Comparison of ENCODE assay signal across 1 cellular context in genomic region chrX:23765449-23765848, GRCh38.
TF ChIP-seq lines count a peak whose summit lies in the region.

No MANE protein-coding gene starts in this region.

TF ChIP-seq in K562, 482 proteins besides CTCF, POLR2A, EP300 and RAD21:
- TF ChIP-seq KAT8 (IDR thresholded peaks at IDR 0.05; ENCODE audit: low read depth) (no peak), CBX1 (IDR thresholded peaks at IDR 0.05; ENCODE audit: low read depth) (no peak), XRCC4 (IDR thresholded peaks at IDR 0.05; ENCODE audit: extremely low read depth, insufficient read depth, insufficient read length) (no peak), ATF3 (IDR thresholded peaks at IDR 0.05) (peak; percentile 15; the same call in 1 of the 2 replicates), ATF3 (CRISPR knock-in tag; conservative IDR thresholded peaks at IDR 0.05) (no peak), TGIF2 (CRISPR knock-in tag; IDR thresholded peaks at IDR 0.05) (no peak), THRAP3 (IDR thresholded peaks at IDR 0.05; ENCODE audit: borderline replicate concordance) (no peak), ZNF592 (IDR thresholded peaks at IDR 0.05) (no peak), CHAMP1 (IDR thresholded peaks at IDR 0.05) (no peak), BRF1 (IDR thresholded peaks at IDR 0.05; ENCODE audit: borderline replicate concordance, extremely low read depth, insufficient read length) (no peak)
